Comparison of ENCODE assay signal across 20 cellular contexts in the genomic region with DNA sequence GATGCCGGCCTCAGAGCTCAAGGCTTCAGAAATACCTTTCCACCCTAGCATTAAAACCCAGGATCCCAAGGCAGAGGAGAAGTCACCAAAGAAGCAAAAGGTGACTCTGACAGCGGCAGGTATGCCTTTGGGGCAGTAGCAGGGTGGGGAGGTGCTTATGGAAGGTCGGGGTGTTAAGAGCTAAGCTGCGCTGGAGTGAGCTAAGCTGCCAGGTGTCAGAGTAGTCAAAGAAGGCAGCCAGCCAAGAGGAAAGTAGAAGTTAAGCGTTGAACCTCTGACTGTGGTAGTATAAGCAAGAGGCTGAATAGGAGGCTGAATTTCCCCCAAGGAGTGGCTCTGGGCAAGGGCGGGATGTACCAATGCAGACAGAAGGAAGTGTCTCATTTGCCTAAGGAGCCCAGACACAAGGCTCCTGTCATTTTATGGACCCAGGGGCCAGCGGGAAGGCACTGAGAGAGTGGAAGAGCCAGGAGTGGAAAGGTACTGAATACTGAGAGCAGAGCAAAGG. TPM values are rescaled to one million over a fixed set of nuclear protein-coding genes. Genes with fewer than 3 reads are reported as not detected.
DNase-seq lines count a peak whose midpoint lies in the region; ATAC-seq and TF ChIP-seq lines count a peak whose summit lies in the region.
"Had no signal": no experiment of that assay in that cellular context is flagged by ENCODE, and none has a peak within 500 bp of the region (broad histone marks: within the 10 kb centered on the region; RNA-seq: fewer than 3 reads in every experiment).

No MANE protein-coding gene starts in this region.

- no peaks in the 10 kb centered on the region for H3K36me3 ChIP-seq in colonic mucosa
- H3K36me3 ChIP-seq in mucosa of descending colon (ENCODE audit: low read depth) = no peaks in the 10 kb centered on the region

- no peak overlapping the region for H3K9ac ChIP-seq in colonic mucosa (ENCODE audit: low read depth in 2 of 2, low read length in 2 of 2)
- H3K9ac ChIP-seq: KMS-11 had no signal

- TF ChIP-seq CTCF in colonic mucosa (IDR thresholded peaks at IDR 0.05) (no peak), mucosa of descending colon (IDR thresholded peaks at IDR 0.05) (no peak)

- no peaks in the 10 kb centered on the region for H3K4me1 ChIP-seq in colonic mucosa
- H3K4me1 ChIP-seq in mucosa of descending colon (ENCODE audit: low read depth) = no peaks in the 10 kb centered on the region

- no peak overlapping the region for H3K4me3 ChIP-seq in colonic mucosa
- H3K4me3 ChIP-seq in mucosa of descending colon = no peak overlapping the region
- H3K4me3 ChIP-seq: PC-9, SK-N-MC had no signal

- no peaks in the 10 kb centered on the region for H3K27me3 ChIP-seq in colonic mucosa

- H3K9me3 ChIP-seq in colonic mucosa = no peaks in the 10 kb centered on the region
- H3K9me3 ChIP-seq in mucosa of descending colon = no peaks in the 10 kb centered on the region

- ATAC-seq in mucosa of descending colon = peak; percentile 87

- intact Hi-C loops in colonic mucosa (cut with DNase I) (no loop called here), mucosa of descending colon (cut with DNase I, micrococcal nuclease) (no loop called here)

- DNase-seq in DMS79 (lab: John Stamatoyannopoulos, UW) (peak; percentile 64), DMS79 treated with DMSO at 0.1 percent for 48 hours (lab: John Stamatoyannopoulos, UW) (peak; percentile 84), colonic mucosa (peak; percentile 33), mucosa of descending colon (peak in 2 of 3 donors; percentile 41 to 42), activated T-cell treated with anti-CD3 and anti-CD28 coated beads for 4 hours (no peak), amygdala (lab: John Stamatoyannopoulos, UW) (no peak)
- DNase-seq in stimulated activated CD8-positive, alpha-beta memory T cell treated with anti-CD3 and anti-CD28 coated beads, Interleukin-4, amount 100 ng/mL, for 48 hours = no peak
- DNase-seq: CD4-positive, CD25-positive, alpha-beta regulatory T cell; IMR-90; NCI-H1092 treated with DMSO at 0.1 percent for 48 hours; NCI-H1694; NCI-H2081; NCI-H446; NCI-H526; SHP77 treated with DMSO at 0.1 percent for 48 hours; SW 1271 had no signal

- no peak overlapping the region for H3K27ac ChIP-seq in colonic mucosa
- H3K27ac ChIP-seq: KMS-11, PC-9, RWPE1, SK-N-MC had no signal

RNA-seq across cellular contexts. Expression of a gene that starts 29.2 kb away (rescaled TPM):
- total RNA-seq in colonic mucosa = 10 to 100 TPM; 20.9 to 26.7 TPM
- total RNA-seq in mucosa of descending colon = 10 to 100 TPM; 27.0 to 31.3 (median 28.7) TPM

RNA-seq across cellular contexts. Expression of a gene that starts 52.5 kb away (rescaled TPM):
- total RNA-seq in colonic mucosa = 10 to 100 TPM in 1 of 2 donors, 1 to 10 TPM in 1; 6.6 to 22.3 TPM
- total RNA-seq in mucosa of descending colon = 10 to 100 TPM in 1 of 3 donors, 1 to 10 TPM in 2; 2.2 to 13.3 (median 4.4) TPM

RNA-seq across cellular contexts. Expression of a gene that starts 57.6 kb away (rescaled TPM):
- total RNA-seq in colonic mucosa (1 to 10 TPM; 2.0 to 3.3 TPM), mucosa of descending colon (1 to 10 TPM; 2.0 to 2.6 (median 2.2) TPM)

RNA-seq across cellular contexts. Expression of a gene that starts 57.7 kb away (rescaled TPM):
- total RNA-seq in colonic mucosa (100 to 1,000 TPM; 184 to 225 TPM), mucosa of descending colon (100 to 1,000 TPM; 136 to 198 (median 186) TPM)

Comparison
In these comparisons a context has a peak if more than half of its experiments do, and no peak if none do; other contexts are left out.
1. DNase-seq: peak in DMS79 (single experiment), DMS79 treated with DMSO at 0.1 percent for 48 hours (single experiment), colonic mucosa (single experiment) and mucosa of descending colon (2 of 3); none in activated T-cell treated with anti-CD3 and anti-CD28 coated beads for 4 hours (single experiment), amygdala (0 of 56) and stimulated activated CD8-positive, alpha-beta memory T cell treated with anti-CD3 and anti-CD28 coated beads, Interleukin-4, amount 100 ng/mL, for 48 hours (single experiment).